ENCODE assay signal across 8 cellular contexts in genomic region chr12:124453419-124454351, GRCh38.
A peak's percentile ranks its signal among the peaks of the same experiment; 100 is the strongest.
DNase-seq lines count a peak whose midpoint lies in the region; ATAC-seq, FAIRE-seq and TF ChIP-seq lines count a peak whose summit lies in the region.

No MANE protein-coding gene starts in this region.

- H3K79me2 ChIP-seq in astrocyte (ENCODE audit: insufficient read depth, low read length): peaks cover 44% of the 10 kb centered on the region

- H3K9me3 ChIP-seq in astrocyte (ENCODE audit: insufficient read depth, low read depth, low read length): no peaks in the 10 kb centered on the region

- H3K9ac ChIP-seq in astrocyte (ENCODE audit: low read length): peak overlapping the region; percentile 31

- H3K27ac ChIP-seq in astrocyte (ENCODE audit: low read depth, low read length) (peak overlapping the region; percentile 62), layer of hippocampus (ENCODE audit: low read depth, low read length) (peak overlapping the region; percentile 78)

- DNase-seq in CD1c-positive myeloid dendritic cell (ENCODE audit: extremely low spot score) (peak; percentile 96), T1000 (lab: John Stamatoyannopoulos, UW) (peak; percentile 65), astrocyte (ENCODE audit: low read depth) (peak; percentile 56), NCI-H1105 treated with DMSO at 0.1 percent for 48 hours (lab: John Stamatoyannopoulos, UW) (no peak)
- DNase-seq in stimulated activated CD4-positive, alpha-beta T cell treated with anti-CD3 and anti-CD28 coated beads, TNF-alpha, amount 100 ng/mL, for 1 hour (ENCODE audit: low read depth in 3 of 3, low spot score in 1 of 3): peak; percentile 51 to 67 (median 65)

- H3K27ac Mint-ChIP-seq in astrocyte (ENCODE audit: unreplicated experiment): no peak overlapping the region

- no peak overlapping the region for H3K4me3 Mint-ChIP-seq in astrocyte (ENCODE audit: unreplicated experiment)

- no peaks in the 10 kb centered on the region for H3K36me3 ChIP-seq in astrocyte (ENCODE audit: insufficient read depth, low read length)

- H3K4me1 ChIP-seq in astrocyte (ENCODE audit: insufficient read depth, low read length): peaks cover 30% of the 10 kb centered on the region

- no peak for FAIRE-seq in astrocyte (lab: Jason Lieb, UNC)

- H3K9me3 Mint-ChIP-seq in astrocyte (ENCODE audit: unreplicated experiment): no peaks in the 10 kb centered on the region

- H3K4me1 Mint-ChIP-seq in astrocyte (ENCODE audit: low read depth, unreplicated experiment): peaks cover 25% of the 10 kb centered on the region

- H3K27me3 Mint-ChIP-seq in astrocyte (ENCODE audit: low read depth, unreplicated experiment): no peaks in the 10 kb centered on the region

- H3K4me3 ChIP-seq in astrocyte (ENCODE audit: insufficient read depth, low read depth, low read length): no peak overlapping the region

- peak overlapping the region; percentile 52 for H3K4me2 ChIP-seq in astrocyte (ENCODE audit: low read length)

- H4K20me1 ChIP-seq in astrocyte (ENCODE audit: insufficient read depth, low read length): peaks cover 87% of the 10 kb centered on the region

- no peak overlapping the region for H2AFZ ChIP-seq in astrocyte (ENCODE audit: low read depth, low read length)

- peaks cover 10% of the 10 kb centered on the region for H3K36me3 Mint-ChIP-seq in astrocyte (ENCODE audit: low read depth, unreplicated experiment)

- ATAC-seq in GM19455 (IDR thresholded peaks at IDR 0.05; ENCODE audit: unreplicated experiment) (peak; percentile 76), HG03558 (IDR thresholded peaks at IDR 0.05; ENCODE audit: extremely low read depth, unreplicated experiment) (peak; percentile 51)

- H3K27me3 ChIP-seq in astrocyte (ENCODE audit: insufficient read depth, low read length) (no peaks in the 10 kb centered on the region), layer of hippocampus (ENCODE audit: control insufficient read depth, insufficient read depth, low read length) (no peaks in the 10 kb centered on the region)

- TF ChIP-seq CTCF in astrocyte (IDR thresholded peaks at IDR 0.05; ENCODE audit: insufficient read depth, low read depth, low read length): no peak
